In genomic region chr2:172285760-172286159, GRCh38 we compare ENCODE assay signal across 1 cellular context.
TF ChIP-seq lines count a peak whose summit lies in the region.

No MANE protein-coding gene starts in this region.

TF ChIP-seq in SK-N-SH, 30 proteins besides CTCF, POLR2A, EP300 and RAD21 (continued from another document):
- TF ChIP-seq, protein P1, sequence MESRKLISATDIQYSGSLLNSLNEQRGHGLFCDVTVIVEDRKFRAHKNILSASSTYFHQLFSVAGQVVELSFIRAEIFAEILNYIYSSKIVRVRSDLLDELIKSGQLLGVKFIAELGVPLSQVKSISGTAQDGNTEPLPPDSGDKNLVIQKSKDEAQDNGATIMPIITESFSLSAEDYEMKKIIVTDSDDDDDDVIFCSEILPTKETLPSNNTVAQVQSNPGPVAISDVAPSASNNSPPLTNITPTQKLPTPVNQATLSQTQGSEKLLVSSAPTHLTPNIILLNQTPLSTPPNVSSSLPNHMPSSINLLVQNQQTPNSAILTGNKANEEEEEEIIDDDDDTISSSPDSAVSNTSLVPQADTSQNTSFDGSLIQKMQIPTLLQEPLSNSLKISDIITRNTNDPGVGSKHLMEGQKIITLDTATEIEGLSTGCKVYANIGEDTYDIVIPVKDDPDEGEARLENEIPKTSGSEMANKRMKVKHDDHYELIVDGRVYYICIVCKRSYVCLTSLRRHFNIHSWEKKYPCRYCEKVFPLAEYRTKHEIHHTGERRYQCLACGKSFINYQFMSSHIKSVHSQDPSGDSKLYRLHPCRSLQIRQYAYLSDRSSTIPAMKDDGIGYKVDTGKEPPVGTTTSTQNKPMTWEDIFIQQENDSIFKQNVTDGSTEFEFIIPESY (IDR thresholded peaks at IDR 0.05; ENCODE audit: borderline replicate concordance, low read depth), result no peak
- TF ChIP-seq RFX5 (IDR thresholded peaks at IDR 0.05; ENCODE audit: low read length) (no peak), MAX (IDR thresholded peaks at IDR 0.05; ENCODE audit: low read depth) (no peak), TEAD4 (IDR thresholded peaks at IDR 0.05; ENCODE audit: borderline replicate concordance, insufficient read depth) (no peak), RCOR1 (IDR thresholded peaks at IDR 0.05; ENCODE audit: low read length) (no peak), GATA2 (CRISPR knock-in tag; IDR thresholded peaks at IDR 0.05) (no peak), TAF1 (IDR thresholded peaks at IDR 0.05; ENCODE audit: borderline replicate concordance, low read depth, low read length) (no peak), MXI1 (IDR thresholded peaks at IDR 0.05; ENCODE audit: low read depth, low read length) (no peak), FOXJ3 (CRISPR knock-in tag; IDR thresholded peaks at IDR 0.05) (no peak)
